ENCODE assay signal across 8 cellular contexts in genomic region chr20:62122659-62123449, GRCh38. TPM values are rescaled to one million over a fixed set of nuclear protein-coding genes. Genes with fewer than 3 reads are reported as not detected.
A peak's percentile ranks its signal among the peaks of the same experiment; 100 is the strongest.
DNase-seq lines count a peak whose midpoint lies in the region; ATAC-seq lines count a peak whose summit lies in the region.

No MANE protein-coding gene starts in this region.

- in situ Hi-C loops in Caki2 (cut with HindIII; ENCODE audit: low pct_unique_long_range_greater_than_20kb, low sequenced_read_pairs): no loop called here

- H3K27ac ChIP-seq in SK-N-MC: peak overlapping the region; percentile 50; the same call in 1 of the 2 replicates

- ATAC-seq in GM19438 (IDR thresholded peaks at IDR 0.05; ENCODE audit: low read depth, unreplicated experiment): peak; percentile 15

- H3K36me3 ChIP-seq in SK-N-MC (ENCODE audit: insufficient read depth, low read length): peaks cover 41% of the 10 kb centered on the region

- H3K9me3 ChIP-seq in SK-N-MC (ENCODE audit: low read depth, low read length): no peaks in the 10 kb centered on the region

- H3K4me3 ChIP-seq in SK-N-MC: peak overlapping the region; percentile 89

- H3K9ac ChIP-seq in SK-N-MC (ENCODE audit: insufficient read length): peak overlapping the region; percentile 84

- peak; percentile 46 for DNase-seq in Caki2 (ENCODE audit: low read depth)
- peak; percentile 62 for DNase-seq in HK-2 (ENCODE audit: unreplicated experiment)
- no peak for DNase-seq in SK-N-MC (ENCODE audit: low read depth, low spot score)
- peak; percentile 57 for DNase-seq in brain pericyte (ENCODE audit: low read depth, low spot score)
- peak; percentile 72 for DNase-seq in left kidney (ENCODE audit: low read depth, low spot score)
- DNase-seq in stimulated activated naive CD4-positive, alpha-beta T cell (lab: John Stamatoyannopoulos, UW): peak in 5 of 6 experiments; percentile 23 to 58 (median 42)
- no peak for DNase-seq in GOT3 (lab: John Stamatoyannopoulos, UW)

RNA-seq across cellular contexts. Expression of gene LSM14B, which starts 0.6 kb away (rescaled TPM):
- total RNA-seq in Caki2 (2014; rRNA removed; shearing (Covaris generic); ENCODE audit: low replicate concordance): 57.4 and 65.1 TPM in 2 replicates

RNA-seq across cellular contexts. Expression of gene PSMA7, which starts 20.3 kb away (rescaled TPM):
- total RNA-seq in Caki2 (2014; rRNA removed; shearing (Covaris generic); ENCODE audit: low replicate concordance): 687 and 810 TPM in 2 replicates

RNA-seq across cellular contexts. Expression of gene SS18L1, which starts 20.7 kb away (rescaled TPM):
- 7.1 and 8.2 TPM in 2 replicates for total RNA-seq in Caki2 (2014; rRNA removed; shearing (Covaris generic); ENCODE audit: low replicate concordance)

RNA-seq across cellular contexts. Expression of gene TAF4, which starts 57.2 kb away (rescaled TPM):
- 3.7 and 6.0 TPM in 2 replicates for total RNA-seq in Caki2 (2014; rRNA removed; shearing (Covaris generic); ENCODE audit: low replicate concordance)

RNA-seq across cellular contexts. Expression of gene MTG2, which starts 60.0 kb away (rescaled TPM):
- 21.8 and 31.6 TPM in 2 replicates for total RNA-seq in Caki2 (2014; rRNA removed; shearing (Covaris generic); ENCODE audit: low replicate concordance)

Comparison
In these comparisons a context has a peak if more than half of its experiments do, and no peak if none do; other contexts are left out.
1. DNase-seq: peak in Caki2 (single experiment), HK-2 (single experiment), brain pericyte (single experiment), left kidney (single experiment) and stimulated activated naive CD4-positive, alpha-beta T cell (5 of 6); none in SK-N-MC (single experiment) and GOT3 (single experiment).